10 cellular contexts compared by ENCODE assay signal in the genomic region with DNA sequence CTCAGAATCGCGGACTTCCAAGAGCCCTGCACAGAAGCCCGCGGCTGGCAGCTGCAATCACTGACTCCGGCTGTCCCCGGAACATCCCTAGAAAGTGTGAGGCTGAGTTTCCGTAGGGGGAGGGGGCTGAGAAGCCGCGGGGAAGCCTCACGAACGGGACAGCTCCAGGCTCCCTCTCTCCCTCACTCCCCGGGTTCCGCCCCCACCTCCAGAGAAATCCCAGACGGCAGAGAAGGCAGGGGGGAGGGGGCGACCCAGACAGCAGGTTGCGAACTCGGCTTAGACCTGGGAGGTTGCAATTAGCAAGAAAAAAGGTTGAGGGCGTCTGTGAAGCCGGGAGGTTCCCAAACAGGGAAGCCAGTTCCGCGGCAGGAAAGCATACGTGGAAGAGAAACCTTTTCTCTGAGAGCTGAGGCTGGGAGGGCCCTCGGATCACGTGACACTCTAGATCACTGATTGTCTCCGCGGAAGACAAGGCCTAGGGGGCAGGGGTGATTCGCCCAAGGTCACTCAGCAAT.
DNase-seq lines count a peak whose midpoint lies in the region; ATAC-seq and TF ChIP-seq lines count a peak whose summit lies in the region.
"Had no signal": no experiment of that assay in that cellular context is flagged by ENCODE, and none has a peak within 500 bp of the region (broad histone marks: within the 10 kb centered on the region; RNA-seq: fewer than 3 reads in every experiment).

No MANE protein-coding gene starts in this region.

- no peaks in the 10 kb centered on the region for H3K36me3 Mint-ChIP-seq in activated naive CD4-positive, alpha-beta T cell treated with anti-CD3 and anti-CD28 coated beads for 36 hours (ENCODE audit: low read depth)

- DNase-seq in COR-L47 (lab: John Stamatoyannopoulos, UW), result peak; percentile 58
- peak; percentile 79 for DNase-seq in NCI-H146 (lab: John Stamatoyannopoulos, UW)
- DNase-seq in SW480 (ENCODE audit: low spot score), result peak; percentile 52
- DNase-seq in islet precursor cell, result peak; percentile 72
- DNase-seq in left lung, result no peak
- no peak for DNase-seq in A172 (ENCODE audit: low spot score)
- DNase-seq in activated naive CD4-positive, alpha-beta T cell treated with anti-CD3 and anti-CD28 coated beads for 36 hours, result no peak
- DNase-seq: Karpas-422 had no signal

- H3K27ac ChIP-seq in left lung, result no peak overlapping the region
- H3K27ac ChIP-seq: brain microvascular endothelial cell had no signal

- ATAC-seq in GM18861 (IDR thresholded peaks at IDR 0.05; ENCODE audit: unreplicated experiment), result no peak
- ATAC-seq in left lung, result no peak

- peaks cover 62% of the 10 kb centered on the region for H3K27me3 Mint-ChIP-seq in activated naive CD4-positive, alpha-beta T cell treated with anti-CD3 and anti-CD28 coated beads for 36 hours (ENCODE audit: low read depth)

- H3K4me1 Mint-ChIP-seq in activated naive CD4-positive, alpha-beta T cell treated with anti-CD3 and anti-CD28 coated beads for 36 hours (ENCODE audit: low read depth), result peaks cover 8% of the 10 kb centered on the region

- TF ChIP-seq CTCF in left lung (IDR thresholded peaks at IDR 0.05), result no peak

- no peak overlapping the region for H3K27ac Mint-ChIP-seq in activated naive CD4-positive, alpha-beta T cell treated with anti-CD3 and anti-CD28 coated beads for 36 hours

- intact Hi-C loops in left lung (cut with DNase I), result no loop called here
- intact Hi-C loops in activated naive CD4-positive, alpha-beta T cell treated with anti-CD3 and anti-CD28 coated beads for 36 hours (cut with micrococcal nuclease), result loop anchor here (1.0 to 2.0 kb wide), 3 partner anchors 24 to 321 kb away; a partner anchor contains a TSS

- no peaks in the 10 kb centered on the region for H3K9me3 ChIP-seq in left lung

- no peaks in the 10 kb centered on the region for H3K36me3 ChIP-seq in left lung
- H3K36me3 ChIP-seq: brain microvascular endothelial cell had no signal

- H3K27me3 ChIP-seq in left lung, result peaks cover 28 to 94% of the 10 kb centered on the region in 2 donors

- peaks cover 0 to 10% of the 10 kb centered on the region in 2 donors for H3K4me1 ChIP-seq in left lung

- no peaks in the 10 kb centered on the region for H3K9me3 Mint-ChIP-seq in activated naive CD4-positive, alpha-beta T cell treated with anti-CD3 and anti-CD28 coated beads for 36 hours

- H3K4me3 Mint-ChIP-seq in activated naive CD4-positive, alpha-beta T cell treated with anti-CD3 and anti-CD28 coated beads for 36 hours, result no peak overlapping the region

- H3K4me3 ChIP-seq in left lung, result no peak overlapping the region

- CTCF ChIA-PET in activated naive CD4-positive, alpha-beta T cell treated with anti-CD3 and anti-CD28 coated beads for 36 hours (lab: Charles Lee), result interaction anchor here (0.6 to 1.2 kb wide), 4 partner anchors 67 to 216 kb away, joined by 3 to 5 read pairs (median 4); no protein-coding TSS in a partner anchor

Comparison
In these comparisons a context has a peak if more than half of its experiments do, and no peak if none do; other contexts are left out.
1. DNase-seq: peak in COR-L47 (single experiment), NCI-H146 (single experiment), SW480 (single experiment) and islet precursor cell (single experiment); none in left lung (0 of 2), A172 (single experiment) and activated naive CD4-positive, alpha-beta T cell treated with anti-CD3 and anti-CD28 coated beads for 36 hours (single experiment).